16 cellular contexts compared by ENCODE assay signal in genomic region chr18:48171490-48172188, GRCh38.
A peak's percentile ranks its signal among the peaks of the same experiment; 100 is the strongest.
DNase-seq lines count a peak whose midpoint lies in the region; ATAC-seq, FAIRE-seq and TF ChIP-seq lines count a peak whose summit lies in the region.
"Had no signal": no experiment of that assay in that cellular context is flagged by ENCODE, and none has a peak within 500 bp of the region (broad histone marks: within the 10 kb centered on the region; RNA-seq: fewer than 3 reads in every experiment).

No MANE protein-coding gene starts in this region.

- FAIRE-seq in astrocyte (lab: Jason Lieb, UNC), result no peak
- FAIRE-seq: H54 had no signal

- peaks cover 7% of the 10 kb centered on the region for H3K4me1 Mint-ChIP-seq in activated CD4-positive, alpha-beta memory T cell treated with anti-CD3 and anti-CD28 coated beads for 36 hours (ENCODE audit: low read depth)
- peaks cover 13% of the 10 kb centered on the region for H3K4me1 Mint-ChIP-seq in activated CD4-positive, alpha-beta memory T cell treated with anti-CD3 and anti-CD28 coated beads, Interleukin-2, amount 10 ng/mL, durations not matched to agents 7 days and 5 days
- H3K4me1 Mint-ChIP-seq in astrocyte (ENCODE audit: low read depth, unreplicated experiment), result peaks cover 9% of the 10 kb centered on the region

- ATAC-seq in left colon, result no peak
- ATAC-seq: HCT116 had no signal

- H3K27ac ChIP-seq in HEK293 (ENCODE audit: extremely low read depth, low read depth, low read length), result no peak overlapping the region
- no peak overlapping the region for H3K27ac ChIP-seq in astrocyte (ENCODE audit: low read depth, low read length)
- H3K27ac ChIP-seq in sigmoid colon, result no peak overlapping the region
- H3K27ac ChIP-seq: BLaER1 treated with 17β-estradiol and CSF1 and Interleukin-3, amounts not matched to agents 10 nM and 100 nM had no signal

- H3K9me3 ChIP-seq in HEK293 (ENCODE audit: control insufficient read depth, insufficient read depth, low read depth, low read length) (no peaks in the 10 kb centered on the region), astrocyte (ENCODE audit: insufficient read depth, low read depth, low read length) (no peaks in the 10 kb centered on the region), sigmoid colon (no peaks in the 10 kb centered on the region)
- H3K9me3 ChIP-seq: BLaER1 treated with 17β-estradiol and CSF1 and Interleukin-3, amounts not matched to agents 10 nM and 100 nM had no signal

- H3K27me3 Mint-ChIP-seq in activated CD4-positive, alpha-beta memory T cell treated with anti-CD3 and anti-CD28 coated beads for 36 hours, result peaks cover 3% of the 10 kb centered on the region
- H3K27me3 Mint-ChIP-seq in activated CD4-positive, alpha-beta memory T cell treated with anti-CD3 and anti-CD28 coated beads, Interleukin-2, amount 10 ng/mL, durations not matched to agents 7 days and 5 days, result peaks cover 34% of the 10 kb centered on the region
- peaks cover 53% of the 10 kb centered on the region for H3K27me3 Mint-ChIP-seq in astrocyte (ENCODE audit: low read depth, unreplicated experiment)

- no peaks in the 10 kb centered on the region for H3K36me3 ChIP-seq in HEK293 (ENCODE audit: control insufficient read depth in 2 of 2, insufficient read depth in 1 of 2, low read length in 2 of 2)
- H3K36me3 ChIP-seq in astrocyte (ENCODE audit: insufficient read depth, low read length), result no peaks in the 10 kb centered on the region
- H3K36me3 ChIP-seq in sigmoid colon, result no peaks in the 10 kb centered on the region
- H3K36me3 ChIP-seq: BLaER1 treated with 17β-estradiol and CSF1 and Interleukin-3, amounts not matched to agents 10 nM and 100 nM had no signal

- CTCF ChIA-PET in activated CD4-positive, alpha-beta memory T cell treated with anti-CD3 and anti-CD28 coated beads for 36 hours (lab: Charles Lee), result no interaction called here
- CTCF ChIA-PET in activated CD4-positive, alpha-beta memory T cell treated with anti-CD3 and anti-CD28 coated beads, Interleukin-2, amount 10 ng/mL, durations not matched to agents 7 days and 5 days (lab: Charles Lee), result no interaction called here
- CTCF ChIA-PET in HEK293 (lab: Yijun Ruan, JAX), result interaction anchor here (0.6 to 1.5 kb wide), 3 partner anchors 9 to 133 kb away, joined by 3 to 8 read pairs (median 4); no protein-coding TSS in a partner anchor

- H3K4me3 ChIP-seq in HEK293 (ENCODE audit: low read depth, low read length), result no peak overlapping the region
- H3K4me3 ChIP-seq in astrocyte (ENCODE audit: insufficient read depth, low read depth, low read length), result no peak overlapping the region
- H3K4me3 ChIP-seq in sigmoid colon, result no peak overlapping the region
- H3K4me3 ChIP-seq: BLaER1 treated with 17β-estradiol and CSF1 and Interleukin-3, amounts not matched to agents 10 nM and 100 nM had no signal

- POLR2A ChIA-PET in activated CD4-positive, alpha-beta memory T cell treated with anti-CD3 and anti-CD28 coated beads for 36 hours (lab: Charles Lee), result no interaction called here
- POLR2A ChIA-PET in activated CD4-positive, alpha-beta memory T cell treated with anti-CD3 and anti-CD28 coated beads, Interleukin-2, amount 10 ng/mL, durations not matched to agents 7 days and 5 days (lab: Charles Lee), result interaction anchor here (1.3 kb wide), 1 partner anchor 10 kb away, joined by 3 read pairs; no protein-coding TSS in a partner anchor
- POLR2A ChIA-PET in HEK293 (lab: Yijun Ruan, JAX), result interaction anchor here (1.0 kb wide), 1 partner anchor 10 kb away, joined by 3 read pairs; no protein-coding TSS in a partner anchor

- no peak for TF ChIP-seq EP300 in sigmoid colon (IDR thresholded peaks at IDR 0.05)

- H2AFZ ChIP-seq in astrocyte (ENCODE audit: low read depth, low read length), result no peak overlapping the region

- H3K9ac ChIP-seq in astrocyte (ENCODE audit: low read length), result no peak overlapping the region
- H3K9ac ChIP-seq: BLaER1 treated with 17β-estradiol and CSF1 and Interleukin-3, amounts not matched to agents 10 nM and 100 nM had no signal

- TF ChIP-seq CTCF in HEK293 (tag by site-specific recombination; IDR thresholded peaks at IDR 0.05), result no peak
- no peak for TF ChIP-seq CTCF in astrocyte (IDR thresholded peaks at IDR 0.05; ENCODE audit: insufficient read depth, low read depth, low read length)
- TF ChIP-seq CTCF in sigmoid colon (IDR thresholded peaks at IDR 0.05), result no peak

- H3K36me3 Mint-ChIP-seq in activated CD4-positive, alpha-beta memory T cell treated with anti-CD3 and anti-CD28 coated beads for 36 hours, result no peaks in the 10 kb centered on the region
- no peaks in the 10 kb centered on the region for H3K36me3 Mint-ChIP-seq in activated CD4-positive, alpha-beta memory T cell treated with anti-CD3 and anti-CD28 coated beads, Interleukin-2, amount 10 ng/mL, durations not matched to agents 7 days and 5 days (ENCODE audit: low read depth)
- H3K36me3 Mint-ChIP-seq in astrocyte (ENCODE audit: low read depth, unreplicated experiment), result peaks cover 2% of the 10 kb centered on the region
- H3K36me3 Mint-ChIP-seq: CD4-positive, CD25-positive, alpha-beta regulatory T cell had no signal

- H3K4me3 Mint-ChIP-seq in activated CD4-positive, alpha-beta memory T cell treated with anti-CD3 and anti-CD28 coated beads for 36 hours, result no peak overlapping the region
- H3K4me3 Mint-ChIP-seq in activated CD4-positive, alpha-beta memory T cell treated with anti-CD3 and anti-CD28 coated beads, Interleukin-2, amount 10 ng/mL, durations not matched to agents 7 days and 5 days, result no peak overlapping the region
- H3K4me3 Mint-ChIP-seq in astrocyte (ENCODE audit: unreplicated experiment), result no peak overlapping the region
- H3K4me3 Mint-ChIP-seq: CD4-positive, CD25-positive, alpha-beta regulatory T cell had no signal

- peaks cover 10% of the 10 kb centered on the region for H3K27me3 ChIP-seq in astrocyte (ENCODE audit: insufficient read depth, low read length)
- H3K27me3 ChIP-seq in sigmoid colon, result no peaks in the 10 kb centered on the region
- H3K27me3 ChIP-seq: BLaER1 treated with 17β-estradiol and CSF1 and Interleukin-3, amounts not matched to agents 10 nM and 100 nM had no signal

- intact Hi-C loops in activated CD4-positive, alpha-beta memory T cell treated with anti-CD3 and anti-CD28 coated beads for 36 hours (cut with micrococcal nuclease), result no loop called here
- intact Hi-C loops in sigmoid colon (cut with DNase I), result no loop called here
- intact Hi-C loops in left colon (cut with DNase I, micrococcal nuclease), result no loop called here

- H3K9me3 Mint-ChIP-seq in activated CD4-positive, alpha-beta memory T cell treated with anti-CD3 and anti-CD28 coated beads for 36 hours, result no peaks in the 10 kb centered on the region
- no peaks in the 10 kb centered on the region for H3K9me3 Mint-ChIP-seq in activated CD4-positive, alpha-beta memory T cell treated with anti-CD3 and anti-CD28 coated beads, Interleukin-2, amount 10 ng/mL, durations not matched to agents 7 days and 5 days
- no peaks in the 10 kb centered on the region for H3K9me3 Mint-ChIP-seq in astrocyte (ENCODE audit: unreplicated experiment)

- H4K20me1 ChIP-seq in astrocyte (ENCODE audit: insufficient read depth, low read length), result no peaks in the 10 kb centered on the region
- H4K20me1 ChIP-seq: BLaER1 treated with 17β-estradiol and CSF1 and Interleukin-3, amounts not matched to agents 10 nM and 100 nM had no signal

- H3K27ac Mint-ChIP-seq in activated CD4-positive, alpha-beta memory T cell treated with anti-CD3 and anti-CD28 coated beads for 36 hours, result no peak overlapping the region
- no peak overlapping the region for H3K27ac Mint-ChIP-seq in activated CD4-positive, alpha-beta memory T cell treated with anti-CD3 and anti-CD28 coated beads, Interleukin-2, amount 10 ng/mL, durations not matched to agents 7 days and 5 days
- H3K27ac Mint-ChIP-seq in astrocyte (ENCODE audit: unreplicated experiment), result peak overlapping the region; percentile 70
- H3K27ac Mint-ChIP-seq: CD4-positive, CD25-positive, alpha-beta regulatory T cell had no signal

- H3K4me2 ChIP-seq in astrocyte (ENCODE audit: low read length), result no peak overlapping the region
- H3K4me2 ChIP-seq: BLaER1 treated with 17β-estradiol and CSF1 and Interleukin-3, amounts not matched to agents 10 nM and 100 nM had no signal

- H3K4me1 ChIP-seq in HEK293 (ENCODE audit: control insufficient read depth, insufficient read depth, low read length) (no peaks in the 10 kb centered on the region), astrocyte (ENCODE audit: insufficient read depth, low read length) (no peaks in the 10 kb centered on the region), sigmoid colon (no peaks in the 10 kb centered on the region)

- no peaks in the 10 kb centered on the region for H3K79me2 ChIP-seq in astrocyte (ENCODE audit: insufficient read depth, low read length)

- peak; percentile 12 for DNase-seq in activated CD4-positive, alpha-beta memory T cell treated with anti-CD3 and anti-CD28 coated beads for 36 hours
- DNase-seq in activated CD4-positive, alpha-beta memory T cell treated with anti-CD3 and anti-CD28 coated beads, Interleukin-2, amount 10 ng/mL, durations not matched to agents 7 days and 5 days, result no peak
- DNase-seq in astrocyte (ENCODE audit: low read depth) (no peak), sigmoid colon (peak; percentile 29), OCI-M1 (lab: John Stamatoyannopoulos, UW) (no peak), Ammon's horn (ENCODE audit: low spot score) (no peak), left colon (no peak)
- DNase-seq: 8988T; AML-193; CD4-positive, CD25-positive, alpha-beta regulatory T cell; DMS53; GF-D8 had no signal

- no peak for TF ChIP-seq POLR2A in sigmoid colon (IDR thresholded peaks at IDR 0.05)

- 92 to 93% methylated on average over 6 of the region's 6 CpGs for WGBS in sigmoid colon, 2 donors

TF ChIP-seq in HEK293, 187 proteins besides CTCF, POLR2A, EP300 and RAD21:
- no peak for TF ChIP-seq ZNF24 (tag by site-specific recombination; IDR thresholded peaks at IDR 0.05)
- peak; percentile 14; the same call in 1 of the 2 replicates for TF ChIP-seq SCRT1 (tag by site-specific recombination; IDR thresholded peaks at IDR 0.05; ENCODE audit: borderline replicate concordance)
- peak; percentile 68; the same call in 1 of the 2 replicates for TF ChIP-seq SCRT2 (tag by site-specific recombination; IDR thresholded peaks at IDR 0.05)

Comparison
In these comparisons a context has a peak if more than half of its experiments do, and no peak if none do; other contexts are left out.
1. DNase-seq: peak in activated CD4-positive, alpha-beta memory T cell treated with anti-CD3 and anti-CD28 coated beads for 36 hours (single experiment) and sigmoid colon (single experiment); none in activated CD4-positive, alpha-beta memory T cell treated with anti-CD3 and anti-CD28 coated beads, Interleukin-2, amount 10 ng/mL, durations not matched to agents 7 days and 5 days (single experiment), astrocyte (single experiment), OCI-M1 (single experiment), Ammon's horn (single experiment) and left colon (0 of 2).